1 cellular context compared by ENCODE assay signal in the genomic region with DNA sequence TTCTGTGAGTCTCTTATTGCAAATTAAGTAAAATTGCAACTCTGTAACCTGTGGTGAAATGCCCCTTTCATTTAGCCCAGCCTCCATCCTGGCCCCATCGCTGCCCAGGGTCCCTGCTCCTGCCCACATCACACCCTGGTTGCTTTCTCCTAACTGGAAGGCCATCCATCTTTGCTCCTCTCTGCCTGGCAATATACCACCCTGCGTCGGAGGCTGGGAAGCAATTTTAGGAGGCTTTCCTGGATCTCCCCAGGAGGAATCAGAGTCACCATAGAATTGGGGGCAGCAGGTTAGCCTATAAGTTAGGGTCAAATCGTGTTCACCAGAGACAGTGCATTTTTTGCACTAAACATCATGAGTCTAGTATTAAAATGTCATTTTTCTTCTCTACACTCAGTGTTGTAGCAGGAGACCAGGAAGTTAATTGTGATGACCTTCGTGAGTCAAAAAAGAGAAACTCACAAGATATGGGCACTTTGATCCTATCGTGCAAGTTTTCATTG.
TF ChIP-seq lines count a peak whose summit lies in the region.

No MANE protein-coding gene starts in this region.

TF ChIP-seq in GM23338, 12 proteins besides CTCF, POLR2A, EP300 and RAD21 (continued from another document):
- TF ChIP-seq, protein P1, sequence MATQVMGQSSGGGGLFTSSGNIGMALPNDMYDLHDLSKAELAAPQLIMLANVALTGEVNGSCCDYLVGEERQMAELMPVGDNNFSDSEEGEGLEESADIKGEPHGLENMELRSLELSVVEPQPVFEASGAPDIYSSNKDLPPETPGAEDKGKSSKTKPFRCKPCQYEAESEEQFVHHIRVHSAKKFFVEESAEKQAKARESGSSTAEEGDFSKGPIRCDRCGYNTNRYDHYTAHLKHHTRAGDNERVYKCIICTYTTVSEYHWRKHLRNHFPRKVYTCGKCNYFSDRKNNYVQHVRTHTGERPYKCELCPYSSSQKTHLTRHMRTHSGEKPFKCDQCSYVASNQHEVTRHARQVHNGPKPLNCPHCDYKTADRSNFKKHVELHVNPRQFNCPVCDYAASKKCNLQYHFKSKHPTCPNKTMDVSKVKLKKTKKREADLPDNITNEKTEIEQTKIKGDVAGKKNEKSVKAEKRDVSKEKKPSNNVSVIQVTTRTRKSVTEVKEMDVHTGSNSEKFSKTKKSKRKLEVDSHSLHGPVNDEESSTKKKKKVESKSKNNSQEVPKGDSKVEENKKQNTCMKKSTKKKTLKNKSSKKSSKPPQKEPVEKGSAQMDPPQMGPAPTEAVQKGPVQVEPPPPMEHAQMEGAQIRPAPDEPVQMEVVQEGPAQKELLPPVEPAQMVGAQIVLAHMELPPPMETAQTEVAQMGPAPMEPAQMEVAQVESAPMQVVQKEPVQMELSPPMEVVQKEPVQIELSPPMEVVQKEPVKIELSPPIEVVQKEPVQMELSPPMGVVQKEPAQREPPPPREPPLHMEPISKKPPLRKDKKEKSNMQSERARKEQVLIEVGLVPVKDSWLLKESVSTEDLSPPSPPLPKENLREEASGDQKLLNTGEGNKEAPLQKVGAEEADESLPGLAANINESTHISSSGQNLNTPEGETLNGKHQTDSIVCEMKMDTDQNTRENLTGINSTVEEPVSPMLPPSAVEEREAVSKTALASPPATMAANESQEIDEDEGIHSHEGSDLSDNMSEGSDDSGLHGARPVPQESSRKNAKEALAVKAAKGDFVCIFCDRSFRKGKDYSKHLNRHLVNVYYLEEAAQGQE (IDR thresholded peaks at IDR 0.05; ENCODE audit: unreplicated experiment) = no peak
- TF ChIP-seq EZH2phosphoT487 (IDR thresholded peaks at IDR 0.05; ENCODE audit: unreplicated experiment) = no peak
- TF ChIP-seq, protein P2, sequence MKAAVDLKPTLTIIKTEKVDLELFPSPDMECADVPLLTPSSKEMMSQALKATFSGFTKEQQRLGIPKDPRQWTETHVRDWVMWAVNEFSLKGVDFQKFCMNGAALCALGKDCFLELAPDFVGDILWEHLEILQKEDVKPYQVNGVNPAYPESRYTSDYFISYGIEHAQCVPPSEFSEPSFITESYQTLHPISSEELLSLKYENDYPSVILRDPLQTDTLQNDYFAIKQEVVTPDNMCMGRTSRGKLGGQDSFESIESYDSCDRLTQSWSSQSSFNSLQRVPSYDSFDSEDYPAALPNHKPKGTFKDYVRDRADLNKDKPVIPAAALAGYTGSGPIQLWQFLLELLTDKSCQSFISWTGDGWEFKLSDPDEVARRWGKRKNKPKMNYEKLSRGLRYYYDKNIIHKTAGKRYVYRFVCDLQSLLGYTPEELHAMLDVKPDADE (IDR thresholded peaks at IDR 0.05) = no peak
- TF ChIP-seq ZNF114 (CRISPR knock-in tag; IDR thresholded peaks at IDR 0.05) = no peak
- no peak for TF ChIP-seq ZNF462 (CRISPR knock-in tag; IDR thresholded peaks at IDR 0.05)
- TF ChIP-seq ZNF331 (CRISPR knock-in tag; IDR thresholded peaks at IDR 0.05; ENCODE audit: low read depth) = no peak
- no peak for TF ChIP-seq JUNB (IDR thresholded peaks at IDR 0.05; ENCODE audit: unreplicated experiment)
- no peak for TF ChIP-seq EZH2 (IDR thresholded peaks at IDR 0.05; ENCODE audit: low read depth, unreplicated experiment)
